In genomic region chr4:183681119-183681518, GRCh38 we compare ENCODE assay signal across 21 cellular contexts. TPM values are rescaled to one million over a fixed set of nuclear protein-coding genes. Genes with fewer than 3 reads are reported as not detected.
DNase-seq lines count a peak whose midpoint lies in the region; ATAC-seq, FAIRE-seq and TF ChIP-seq lines count a peak whose summit lies in the region.
"Had no signal": no experiment of that assay in that cellular context is flagged by ENCODE, and none has a peak within 500 bp of the region (broad histone marks: within the 10 kb centered on the region; RNA-seq: fewer than 3 reads in every experiment).

No MANE protein-coding gene starts in this region.

- ATAC-seq in A549 (no peak), IMR-90 (ENCODE audit: low read depth) (no peak), GM18858 (IDR thresholded peaks at IDR 0.05; ENCODE audit: unreplicated experiment) (no peak), GM18511 (IDR thresholded peaks at IDR 0.05; ENCODE audit: unreplicated experiment) (no peak)
- ATAC-seq: CD8-positive, alpha-beta T cell had no signal

- no peak overlapping the region for H3K9ac ChIP-seq in IMR-90 (ENCODE audit: low read depth, low read length)
- H3K9ac ChIP-seq in kidney (ENCODE audit: low read length in 2 of 2), result no peak overlapping the region
- H3K9ac ChIP-seq: BLaER1 treated with 17β-estradiol and CSF1 and Interleukin-3, amounts not matched to agents 10 nM and 100 nM had no signal

- no peak overlapping the region for H3K27ac ChIP-seq in A549
- no peak overlapping the region for H3K27ac ChIP-seq in IMR-90 (ENCODE audit: insufficient read depth, low read length)
- H3K27ac ChIP-seq in kidney (ENCODE audit: low read depth in 2 of 2, low read length in 2 of 2), result no peak overlapping the region
- H3K27ac ChIP-seq: BLaER1 treated with 17β-estradiol and CSF1 and Interleukin-3, amounts not matched to agents 10 nM and 100 nM; C4-2B had no signal

- in situ Hi-C loops in IMR-90 (cut with MboI; ENCODE audit: low sequenced_read_pairs), result no loop called here

- no peak for TF ChIP-seq EP300 in A549 (IDR thresholded peaks at IDR 0.05)

- H4K91ac ChIP-seq in IMR-90 (ENCODE audit: insufficient read depth, low read depth, low read length), result no peak overlapping the region

- H3K4me1 ChIP-seq in A549, result no peaks in the 10 kb centered on the region
- no peaks in the 10 kb centered on the region for H3K4me1 ChIP-seq in IMR-90 (ENCODE audit: control insufficient read depth, insufficient read depth, low read length)
- H3K4me1 ChIP-seq in kidney (ENCODE audit: control insufficient read depth in 1 of 2, insufficient read depth in 1 of 2, low read depth in 1 of 2, low read length in 2 of 2), result no peaks in the 10 kb centered on the region
- H3K4me1 ChIP-seq: Caco-2 had no signal

- H3K4ac ChIP-seq in IMR-90 (ENCODE audit: low read depth, low read length), result no peak overlapping the region

- H4K8ac ChIP-seq in IMR-90 (ENCODE audit: low read depth in 2 of 2, low read length in 2 of 2), result no peak overlapping the region

- no peak overlapping the region for H3K23ac ChIP-seq in IMR-90 (ENCODE audit: low read depth, low read length)

- CTCF ChIA-PET in A549 (lab: Yijun Ruan, JAX), result no interaction called here
- CTCF ChIA-PET in IMR-90 (lab: Yijun Ruan, JAX), result no interaction called here

- no peak overlapping the region for H2BK5ac ChIP-seq in IMR-90 (ENCODE audit: low read depth, low read length, poor library complexity, severe bottlenecking)

- H3K27me3 ChIP-seq in IMR-90 (ENCODE audit: control insufficient read depth, insufficient read depth, low read length), result no peaks in the 10 kb centered on the region
- H3K27me3 ChIP-seq: BLaER1 treated with 17β-estradiol and CSF1 and Interleukin-3, amounts not matched to agents 10 nM and 100 nM had no signal

- H3K4me2 ChIP-seq in A549 (no peak overlapping the region), IMR-90 (ENCODE audit: low read depth, low read length) (no peak overlapping the region)
- H3K4me2 ChIP-seq: BLaER1 treated with 17β-estradiol and CSF1 and Interleukin-3, amounts not matched to agents 10 nM and 100 nM had no signal

- H3K4me3 ChIP-seq in A549 (no peak overlapping the region), IMR-90 (ENCODE audit: insufficient read depth, low read depth, low read length) (no peak overlapping the region), kidney (ENCODE audit: low read length in 2 of 2) (no peak overlapping the region)
- H3K4me3 ChIP-seq: BLaER1 treated with 17β-estradiol and CSF1 and Interleukin-3, amounts not matched to agents 10 nM and 100 nM had no signal

- no peak for DNase-seq in A549 (ENCODE audit: low read depth in 1 of 2, low spot score in 1 of 2)
- DNase-seq in IMR-90, result no peak
- no peak for DNase-seq in kidney
- DNase-seq in NCI-H1105 (lab: John Stamatoyannopoulos, UW), result no peak
- no peak for DNase-seq in stimulated activated CD4-positive, alpha-beta T cell treated with anti-CD3 and anti-CD28 coated beads, Interleukin-4, amount 100 ng/mL, for 4 hours
- DNase-seq: 8988T; AML-193; Caco-2; Calu3; CD4-positive, alpha-beta T cell; CD8-positive, alpha-beta T cell; DMS79 treated with DMSO at 0.1 percent for 48 hours; GF-D8 had no signal

- no peak for FAIRE-seq in A549 (lab: Jason Lieb, UNC)
- FAIRE-seq in endometrium (lab: Jason Lieb, UNC), result peak; percentile 8
- peak; percentile 6 for FAIRE-seq in kidney (lab: Jason Lieb, UNC)
- FAIRE-seq: D721Med, GM12891, GM19239 had no signal

- no peak overlapping the region for H2BK15ac ChIP-seq in IMR-90 (ENCODE audit: low read depth, low read length)

- intact Hi-C loops in IMR-90 (cut with micrococcal nuclease), result no loop called here
- intact Hi-C loops in kidney (cut with DNase I), result no loop called here

- H2AK5ac ChIP-seq in IMR-90 (ENCODE audit: low read depth, low read length), result no peak overlapping the region

- no peaks in the 10 kb centered on the region for H3K9me3 ChIP-seq in A549
- H3K9me3 ChIP-seq in IMR-90 (ENCODE audit: control insufficient read depth, insufficient read depth, low read length), result no peaks in the 10 kb centered on the region
- no peaks in the 10 kb centered on the region for H3K9me3 ChIP-seq in kidney (ENCODE audit: control insufficient read depth in 1 of 2, low read length in 2 of 2)
- H3K9me3 ChIP-seq: BLaER1 treated with 17β-estradiol and CSF1 and Interleukin-3, amounts not matched to agents 10 nM and 100 nM; Caco-2 had no signal

- no peak overlapping the region for H2BK20ac ChIP-seq in IMR-90 (ENCODE audit: low read depth, low read length)

- H2BK120ac ChIP-seq in IMR-90 (ENCODE audit: low read depth, low read length), result no peak overlapping the region

- no peak overlapping the region for H2AK9ac ChIP-seq in IMR-90 (replicated peaks; ENCODE audit: low read depth, low read length, poor library complexity)

- POLR2A ChIA-PET in A549 (lab: Yijun Ruan, JAX) (no interaction called here), IMR-90 (lab: Charles Lee; ENCODE audit: unreplicated experiment) (no interaction called here)

- dilution Hi-C loops in IMR-90 (cut with HindIII; ENCODE audit: low sequenced_read_pairs, unreplicated experiment), result no loop called here

- H2AFZ ChIP-seq in IMR-90 (replicated peaks; ENCODE audit: low read length, poor library complexity), result no peak overlapping the region

- H3K36me3 ChIP-seq in IMR-90 (ENCODE audit: control insufficient read depth, insufficient read depth, low read length) (peaks cover 32% of the 10 kb centered on the region), kidney (ENCODE audit: control insufficient read depth in 1 of 2, insufficient read depth in 2 of 2, low read length in 2 of 2) (peaks cover 8 to 50% of the 10 kb centered on the region in 2 donors)

- TF ChIP-seq RAD21 in A549 (conservative IDR thresholded peaks at IDR 0.05 in 1 of 2, IDR thresholded peaks at IDR 0.05 in 1 of 2) (no peak), IMR-90 (IDR thresholded peaks at IDR 0.05; ENCODE audit: low read length) (no peak)

- no peaks in the 10 kb centered on the region for H3K9me1 ChIP-seq in IMR-90 (ENCODE audit: insufficient read depth, low read length)

- 76% methylated on average over 4 of the region's 4 CpGs for WGBS in A549 (ENCODE audit: missing lambda C conversion rate)
- WGBS in IMR-90 (ENCODE audit: extremely low coverage in 2 of 2, insufficient read length in 1 of 2), 2 experiments, result no CpG with 5 or more reads among the region's 4 CpGs

- no peaks in the 10 kb centered on the region; a peak in 1 of 4 replicates for H3K79me1 ChIP-seq in IMR-90 (ENCODE audit: low read depth in 1 of 2, low read length in 2 of 2)

- H3K56ac ChIP-seq in IMR-90 (ENCODE audit: extremely low read depth, insufficient read depth, low read length), result no peak overlapping the region

- no peaks in the 10 kb centered on the region for H4K20me1 ChIP-seq in IMR-90 (ENCODE audit: insufficient read depth, low read length)

- no peak overlapping the region for H3K14ac ChIP-seq in IMR-90 (replicated peaks; ENCODE audit: low read depth, low read length)

- no TSS peak for BruUV-seq in IMR-90 (replicated peaks; lab: Mats Ljungman, UMichigan)

- no peak overlapping the region for H4K5ac ChIP-seq in IMR-90 (ENCODE audit: low read depth, low read length)

- TF ChIP-seq POLR2A in A549 (IDR thresholded peaks at IDR 0.05; ENCODE audit: low read length) (no peak), IMR-90 (IDR thresholded peaks at IDR 0.05; ENCODE audit: low read depth, low read length) (no peak)

- H3K18ac ChIP-seq in IMR-90 (ENCODE audit: low read depth, low read length), result no peak overlapping the region

- TF ChIP-seq CTCF in A549 (IDR thresholded peaks at IDR 0.05), result no peak
- TF ChIP-seq CTCF in IMR-90 (conservative IDR thresholded peaks at IDR 0.05; ENCODE audit: low read depth, low read length), result no peak
- no peak for TF ChIP-seq CTCF in kidney (IDR thresholded peaks at IDR 0.05; ENCODE audit: borderline replicate concordance, extremely low read depth, insufficient read depth)

TF ChIP-seq in IMR-90, 13 proteins besides CTCF, POLR2A, EP300 and RAD21:
- TF ChIP-seq USF2 (IDR thresholded peaks at IDR 0.05; ENCODE audit: low read depth, low read length), result no peak
- TF ChIP-seq MAFK (IDR thresholded peaks at IDR 0.05; ENCODE audit: low read depth, low read length), result peak; percentile 54

RNA-seq across cellular contexts. Expression of gene TRAPPC11, which starts 22.0 kb away (rescaled TPM):
- 39.8 and 44.0 TPM in 2 replicates for polyA plus RNA-seq in A549 (2011; rRNA removed)
- polyA plus RNA-seq in A549 (2012; cell fraction: cytosol; rRNA removed), result 8.1 and 8.4 TPM in 2 replicates
- 8.2 and 12.8 TPM in 2 replicates for polyA plus RNA-seq in A549 (2012; cell fraction: nucleus; rRNA removed)
- polyA plus RNA-seq in A549 (2017; fragmentation: RNase III; extraction: RNeasy Plus Mini Kit Qiagen cat#74134 plus additional on column Dnase treatment), result 10.8 to 12.4 TPM (median 11.4 TPM) in 3 replicates
- polyA minus RNA-seq in A549 (2011; rRNA and poly(A)+ RNA removed), result 19.5 TPM in 2 replicates
- total RNA-seq in IMR-90 (2012; rRNA removed), result 38.9 and 56.8 TPM in 2 replicates
- polyA plus RNA-seq in IMR-90 (2012; rRNA removed), result 22.1 and 25.3 TPM in 2 replicates
- polyA plus RNA-seq in IMR-90 (2012; cell fraction: cytosol; rRNA removed), result 10.4 and 13.9 TPM in 2 replicates
- polyA plus RNA-seq in IMR-90 (2012; cell fraction: nucleus; rRNA removed; ENCODE audit: low replicate concordance), result 20.8 and 47.1 TPM in 2 replicates
- 43.1 TPM for total RNA-seq in kidney
- 13.8 TPM for polyA plus RNA-seq in kidney (ENCODE audit: insufficient read depth, low read depth, low replicate concordance)

RNA-seq across cellular contexts. Expression of gene RWDD4, which starts 22.1 kb away (rescaled TPM):
- 14.8 and 20.4 TPM in 2 replicates for polyA plus RNA-seq in A549 (2011; rRNA removed)
- 6.3 and 7.6 TPM in 2 replicates for polyA plus RNA-seq in A549 (2012; cell fraction: cytosol; rRNA removed)
- 2.7 and 2.8 TPM in 2 replicates for polyA plus RNA-seq in A549 (2012; cell fraction: nucleus; rRNA removed)
- 18.7 to 20.1 TPM (median 20.1 TPM) in 3 replicates for polyA plus RNA-seq in A549 (2017; fragmentation: RNase III; extraction: RNeasy Plus Mini Kit Qiagen cat#74134 plus additional on column Dnase treatment)
- polyA minus RNA-seq in A549 (2011; rRNA and poly(A)+ RNA removed), result 0.99 and 1.5 TPM in 2 replicates
- 8.8 and 22.2 TPM in 2 replicates for total RNA-seq in IMR-90 (2012; rRNA removed)
- polyA plus RNA-seq in IMR-90 (2012; rRNA removed), result 7.3 and 8.5 TPM in 2 replicates
- 3.1 and 4.3 TPM in 2 replicates for polyA plus RNA-seq in IMR-90 (2012; cell fraction: cytosol; rRNA removed)
- 1.0 and 2.6 TPM in 2 replicates for polyA plus RNA-seq in IMR-90 (2012; cell fraction: nucleus; rRNA removed; ENCODE audit: low replicate concordance)
- total RNA-seq in kidney, result 17.7 TPM
- polyA plus RNA-seq in kidney (ENCODE audit: insufficient read depth, low read depth, low replicate concordance), result 19.1 TPM
